1 cellular context compared by ENCODE assay signal in genomic region chr20:34916774-34917354, GRCh38.
TF ChIP-seq lines count a peak whose summit lies in the region.

No MANE protein-coding gene starts in this region.

TF ChIP-seq in K562, 482 proteins besides CTCF, POLR2A, EP300 and RAD21:
- TF ChIP-seq CREB3 (tag; conservative IDR thresholded peaks at IDR 0.05; ENCODE audit: low read depth) (no peak), KDM1A (IDR thresholded peaks at IDR 0.05) (no peak), ZKSCAN3 (CRISPR knock-in tag; IDR thresholded peaks at IDR 0.05) (no peak), DIDO1 (tag; IDR thresholded peaks at IDR 0.05; ENCODE audit: low read depth) (no peak), PYGO2 (tag; IDR thresholded peaks at IDR 0.05) (no peak), CREB3L1 (IDR thresholded peaks at IDR 0.05; ENCODE audit: borderline replicate concordance, low read depth) (no peak), HOXB6 (CRISPR knock-in tag; IDR thresholded peaks at IDR 0.05; ENCODE audit: borderline replicate concordance) (no peak), ZNF41 (CRISPR knock-in tag; conservative IDR thresholded peaks at IDR 0.05) (no peak), POLR2AphosphoS2 (IDR thresholded peaks at IDR 0.05; ENCODE audit: low read length) (no peak), GABPB2 (CRISPR knock-in tag; conservative IDR thresholded peaks at IDR 0.05) (no peak), SIX5 (IDR thresholded peaks at IDR 0.05; ENCODE audit: borderline replicate concordance in 1 of 2, insufficient read depth in 1 of 2, low read depth in 1 of 2, low read length in 2 of 2) (no peak), FUS (optimal IDR thresholded peaks at IDR 0.05; ENCODE audit: low read depth, low read length) (no peak), MGA (IDR thresholded peaks at IDR 0.05) (no peak)
